19 cellular contexts compared by ENCODE assay signal in genomic region chr2:240179941-240180666, GRCh38. TPM values are rescaled to one million over a fixed set of nuclear protein-coding genes. Genes with fewer than 3 reads are reported as not detected.
"Had no signal": no experiment of that assay in that cellular context is flagged by ENCODE, and none has a peak within 500 bp of the region (broad histone marks: within the 10 kb centered on the region; RNA-seq: fewer than 3 reads in every experiment).

No MANE protein-coding gene starts in this region.

- H3K4me3 ChIP-seq: lower lobe of right lung, psoas muscle had no signal

- H3K9me3 Mint-ChIP-seq: activated CD4-positive, alpha-beta T cell treated with anti-CD3 and anti-CD28 coated beads, Interleukin-2, amount 10 ng/mL, durations not matched to agents 24 days and 14 days; activated naive CD4-positive, alpha-beta T cell treated with anti-CD3 and anti-CD28 coated beads, Interleukin-2, amount 50 U/mL, for 24 hours; activated T-cell treated with anti-CD3 and anti-CD28 coated beads, Interleukin-2, amount 50 U/mL, for 4 hours; dendritic cell treated with granulocyte-macrophage colony-stimulating factor and Interleukin-4, amounts not matched to agents 40 ng/mL and 50 ng/mL, for 4 days; stimulated activated naive B cell treated with anti-CD40 and anti-IgM and Interleukin-4, amounts not matched to agents 10 μg/mL and 1 μg/mL and 100 μg/mL, for 72 hours had no signal

- H3K36me3 ChIP-seq: lower lobe of right lung had no signal

- ATAC-seq: activated T-cell treated with anti-CD3 and anti-CD28 coated beads, Interleukin-2, amount 50 U/mL, for 4 hours; lower lobe of right lung; right cardiac atrium; stimulated activated naive B cell treated with anti-CD40 and anti-IgM and Interleukin-4, amounts not matched to agents 10 μg/mL and 1 μg/mL and 100 μg/mL, for 72 hours had no signal

- H3K36me3 Mint-ChIP-seq: activated naive CD4-positive, alpha-beta T cell treated with anti-CD3 and anti-CD28 coated beads, Interleukin-2, amount 50 U/mL, for 24 hours; stimulated activated naive B cell treated with anti-CD40 and anti-IgM and Interleukin-4, amounts not matched to agents 10 μg/mL and 1 μg/mL and 100 μg/mL, for 72 hours had no signal

- H3K9me3 ChIP-seq: lower lobe of right lung, psoas muscle had no signal

- H3K4me3 Mint-ChIP-seq: activated CD4-positive, alpha-beta T cell treated with anti-CD3 and anti-CD28 coated beads, Interleukin-2, amount 10 ng/mL, durations not matched to agents 24 days and 14 days; activated naive CD4-positive, alpha-beta T cell treated with anti-CD3 and anti-CD28 coated beads, Interleukin-2, amount 50 U/mL, for 24 hours; activated T-cell treated with anti-CD3 and anti-CD28 coated beads, Interleukin-2, amount 50 U/mL, for 4 hours; dendritic cell treated with granulocyte-macrophage colony-stimulating factor and Interleukin-4, amounts not matched to agents 40 ng/mL and 50 ng/mL, for 4 days; stimulated activated naive B cell treated with anti-CD40 and anti-IgM and Interleukin-4, amounts not matched to agents 10 μg/mL and 1 μg/mL and 100 μg/mL, for 72 hours had no signal

- H3K4me1 ChIP-seq: lower lobe of right lung, psoas muscle had no signal

- DNase-seq: activated CD4-positive, alpha-beta T cell treated with anti-CD3 and anti-CD28 coated beads, Interleukin-2, amount 10 ng/mL, durations not matched to agents 24 days and 14 days; activated CD8-positive, alpha-beta memory T cell treated with anti-CD3 and anti-CD28 coated beads, Interleukin-2, amount 50 U/mL, for 4 hours; activated T-cell treated with anti-CD3 and anti-CD28 coated beads, Interleukin-2, amount 50 U/mL, for 4 hours; effector CD8-positive, alpha-beta T cell; foreskin fibroblast; glutamatergic neuron; hippocampal formation; lower lobe of right lung; right cardiac atrium; stimulated activated naive B cell treated with anti-CD40 and anti-IgM and Interleukin-4, amounts not matched to agents 10 μg/mL and 1 μg/mL and 100 μg/mL, for 72 hours; T-helper 1 cell; T-helper 9 cell had no signal

- H3K27ac ChIP-seq: lower lobe of right lung, psoas muscle had no signal

- H3K4me1 Mint-ChIP-seq: activated CD4-positive, alpha-beta T cell treated with anti-CD3 and anti-CD28 coated beads, Interleukin-2, amount 10 ng/mL, durations not matched to agents 24 days and 14 days; activated naive CD4-positive, alpha-beta T cell treated with anti-CD3 and anti-CD28 coated beads, Interleukin-2, amount 50 U/mL, for 24 hours; stimulated activated naive B cell treated with anti-CD40 and anti-IgM and Interleukin-4, amounts not matched to agents 10 μg/mL and 1 μg/mL and 100 μg/mL, for 72 hours had no signal

- H3K27ac Mint-ChIP-seq: activated CD4-positive, alpha-beta T cell treated with anti-CD3 and anti-CD28 coated beads, Interleukin-2, amount 10 ng/mL, durations not matched to agents 24 days and 14 days; activated naive CD4-positive, alpha-beta T cell treated with anti-CD3 and anti-CD28 coated beads, Interleukin-2, amount 50 U/mL, for 24 hours; dendritic cell treated with granulocyte-macrophage colony-stimulating factor and Interleukin-4, amounts not matched to agents 40 ng/mL and 50 ng/mL, for 4 days; stimulated activated naive B cell treated with anti-CD40 and anti-IgM and Interleukin-4, amounts not matched to agents 10 μg/mL and 1 μg/mL and 100 μg/mL, for 72 hours had no signal

RNA-seq across cellular contexts. Expression of gene OTOS, which starts 39.6 kb away (rescaled TPM):
- total RNA-seq: activated CD4-positive, alpha-beta T cell treated with anti-CD3 and anti-CD28 coated beads, Interleukin-2, amount 10 ng/mL, durations not matched to agents 24 days and 14 days; activated T-cell treated with anti-CD3 and anti-CD28 coated beads, Interleukin-2, amount 50 U/mL, for 4 hours; astrocyte; lower lobe of right lung; osteocyte; psoas muscle; right cardiac atrium; urinary bladder had no signal
- polyA plus RNA-seq: neural cell, right cardiac atrium, urinary bladder had no signal
